In the genomic region with DNA sequence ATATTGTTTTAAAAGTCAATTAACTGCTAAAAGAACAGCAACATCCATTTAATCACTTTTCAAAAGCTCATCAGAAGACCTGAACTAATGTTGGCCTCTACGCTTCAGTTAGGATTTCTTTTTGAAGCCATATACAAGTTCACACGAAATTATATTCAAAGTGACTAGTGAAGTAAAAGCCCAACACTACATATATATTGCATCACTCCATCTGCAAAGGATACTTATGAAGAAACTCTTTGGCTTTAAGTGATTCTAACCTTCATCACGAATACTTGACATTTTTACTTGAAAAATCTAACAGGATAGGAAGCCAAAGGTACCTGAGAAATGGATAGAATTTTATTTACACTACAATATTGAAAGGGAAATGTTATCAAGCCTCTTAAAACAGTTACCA, we compare ENCODE assay signal across 21 cellular contexts.
"Had no signal": no experiment of that assay in that cellular context is flagged by ENCODE, and none has a peak within 500 bp of the region (broad histone marks: within the 10 kb centered on the region; RNA-seq: fewer than 3 reads in every experiment).

No MANE protein-coding gene starts in this region.

- H3K4me1 Mint-ChIP-seq: activated naive CD8-positive, alpha-beta T cell treated with anti-CD3 and anti-CD28 coated beads, Interleukin-2, amount 50 U/mL, for 24 hours; mesothelial cell of epicardium; natural killer cell had no signal

- H3K9me3 ChIP-seq: left lung, spleen, testis, vagina had no signal

- H3K4me3 ChIP-seq: coronary artery, left lung, spleen, testis, vagina had no signal

- FAIRE-seq: endometrium had no signal

- ATAC-seq: activated naive CD8-positive, alpha-beta T cell treated with anti-CD3 and anti-CD28 coated beads, Interleukin-2, amount 50 U/mL, for 24 hours; activated T-cell treated with anti-CD3 and anti-CD28 coated beads, Interleukin-2, amount 50 U/mL, for 4 hours; left lung; natural killer cell had no signal

- DNase-seq: activated CD8-positive, alpha-beta memory T cell treated with anti-CD3 and anti-CD28 coated beads, Interleukin-2, amount 50 U/mL, for 48 hours; activated naive CD4-positive, alpha-beta T cell treated with anti-CD3 and anti-CD28 coated beads, Interleukin-2, amount 50 U/mL, for 16 hours; activated naive CD8-positive, alpha-beta T cell treated with anti-CD3 and anti-CD28 coated beads, Interleukin-2, amount 50 U/mL, for 24 hours; activated T-cell treated with anti-CD3 and anti-CD28 coated beads, Interleukin-2, amount 50 U/mL, for 4 hours; cerebellar nuclear complex; foreskin fibroblast; kidney glomerular epithelial cell; left lung; natural killer cell; spleen; stimulated activated CD4-positive, alpha-beta T cell treated with anti-CD3 and anti-CD28 coated beads, Interleukin-4, amount 100 ng/mL, for 1 hour; stimulated activated naive CD4-positive, alpha-beta T cell; testis; trophoblast cell had no signal

- H3K9me3 Mint-ChIP-seq: activated naive CD8-positive, alpha-beta T cell treated with anti-CD3 and anti-CD28 coated beads, Interleukin-2, amount 50 U/mL, for 24 hours; activated T-cell treated with anti-CD3 and anti-CD28 coated beads, Interleukin-2, amount 50 U/mL, for 4 hours; activated T-helper 2 cell treated with anti-CD3 and anti-CD28 coated beads, Interferon-gamma antibody, Interleukin-2, Interleukin-4, amounts not matched to agents 10 μg/mL and 5 μg/mL and 100 μg/mL, durations not matched to agents 14 hours and 24 hours and 36 hours; mesothelial cell of epicardium; natural killer cell; T-helper 2 cell treated with Interferon-gamma antibody and Interleukin-4, amounts not matched to agents 5 μg/mL and 100 μg/mL, for 36 hours had no signal

- H3K4me1 ChIP-seq: left lung, spleen, testis, vagina had no signal

- H3K27me3 Mint-ChIP-seq: activated naive CD8-positive, alpha-beta T cell treated with anti-CD3 and anti-CD28 coated beads, Interleukin-2, amount 50 U/mL, for 24 hours had no signal

- H3K27ac ChIP-seq: coronary artery, left lung, spleen, testis, vagina had no signal

- H3K4me3 Mint-ChIP-seq: activated naive CD8-positive, alpha-beta T cell treated with anti-CD3 and anti-CD28 coated beads, Interleukin-2, amount 50 U/mL, for 24 hours; activated T-cell treated with anti-CD3 and anti-CD28 coated beads, Interleukin-2, amount 50 U/mL, for 4 hours; mesothelial cell of epicardium; natural killer cell; T-helper 2 cell treated with Interferon-gamma antibody and Interleukin-4, amounts not matched to agents 5 μg/mL and 100 μg/mL, for 36 hours had no signal

- H3K27ac Mint-ChIP-seq: activated naive CD8-positive, alpha-beta T cell treated with anti-CD3 and anti-CD28 coated beads, Interleukin-2, amount 50 U/mL, for 24 hours; activated T-helper 2 cell treated with anti-CD3 and anti-CD28 coated beads, Interferon-gamma antibody, Interleukin-2, Interleukin-4, amounts not matched to agents 10 μg/mL and 5 μg/mL and 100 μg/mL, durations not matched to agents 14 hours and 24 hours and 36 hours; mesothelial cell of epicardium; natural killer cell; progenitor cell of endocrine pancreas; T-helper 2 cell treated with Interferon-gamma antibody and Interleukin-4, amounts not matched to agents 5 μg/mL and 100 μg/mL, for 36 hours had no signal

- H3K27me3 ChIP-seq: left lung, spleen, testis, vagina had no signal
